17 cellular contexts compared by ENCODE assay signal in the genomic region with DNA sequence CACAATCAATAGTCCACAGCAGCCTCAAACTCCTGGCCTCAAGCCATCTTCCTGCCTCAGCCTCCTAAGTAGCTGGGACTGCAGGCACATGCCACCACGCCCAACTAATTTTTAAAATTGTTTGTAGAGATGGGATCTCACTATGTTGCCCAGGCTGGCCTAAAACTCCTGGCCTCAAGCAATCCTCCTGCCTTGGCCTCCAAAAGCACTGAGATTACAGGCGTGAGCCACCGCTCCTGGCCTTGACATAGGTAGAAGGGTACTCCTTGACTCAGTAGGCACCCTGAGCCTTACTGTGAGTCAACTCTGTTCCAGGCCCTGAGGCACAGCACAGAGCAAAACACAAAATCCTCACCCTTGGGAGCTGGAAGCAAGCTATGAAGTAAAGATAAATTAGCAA. TPM values are rescaled to one million over a fixed set of nuclear protein-coding genes. Genes with fewer than 3 reads are reported as not detected.
A peak's percentile ranks its signal among the peaks of the same experiment; 100 is the strongest.
DNase-seq lines count a peak whose midpoint lies in the region; ATAC-seq, FAIRE-seq and TF ChIP-seq lines count a peak whose summit lies in the region.
"Had no signal": no experiment of that assay in that cellular context is flagged by ENCODE, and none has a peak within 500 bp of the region (broad histone marks: within the 10 kb centered on the region; RNA-seq: fewer than 3 reads in every experiment).

No MANE protein-coding gene starts in this region.

- no peaks in the 10 kb centered on the region for H3K9me3 Mint-ChIP-seq in activated T-cell treated with anti-CD3 and anti-CD28 coated beads, Interleukin-2, amount 50 U/mL, for 24 hours
- no peaks in the 10 kb centered on the region for H3K9me3 Mint-ChIP-seq in activated T-cell treated with anti-CD3 and anti-CD28 coated beads, Interleukin-2, amount 50 U/mL, for 72 hours
- H3K9me3 Mint-ChIP-seq in neural crest cell: no peaks in the 10 kb centered on the region
- H3K9me3 Mint-ChIP-seq: CD4-positive, CD25-positive, alpha-beta regulatory T cell; HFFc6 had no signal

- no TSS peak for BruUV-seq in K562 (replicated peaks; lab: Mats Ljungman, UMichigan)

- FAIRE-seq in K562 (lab: Jason Lieb, UNC): no peak
- FAIRE-seq: GM19239, H1 had no signal

- no peak for ATAC-seq in activated T-cell treated with anti-CD3 and anti-CD28 coated beads, Interleukin-2, amount 50 U/mL, for 72 hours (replicated peaks in 1 of 2)
- ATAC-seq in K562 (no peak), GM19351 (IDR thresholded peaks at IDR 0.05; ENCODE audit: unreplicated experiment) (no peak)

- in situ Hi-C loops in K562 (cut with MboI): no loop called here

- H4K20me1 ChIP-seq in K562 (replicated peaks; ENCODE audit: control insufficient read depth, insufficient read depth, low read length): peaks cover 13% of the 10 kb centered on the region

- peaks cover 7% of the 10 kb centered on the region for H3K9me1 ChIP-seq in K562 (ENCODE audit: control insufficient read depth, insufficient read depth, low read length)

- H3K27ac ChIP-seq in K562 (ENCODE audit: extremely low read depth, low read depth, low read length): no peak overlapping the region
- H3K27ac ChIP-seq: BLaER1 treated with 17β-estradiol and CSF1 and Interleukin-3, amounts not matched to agents 10 nM and 100 nM had no signal

- H3K79me2 ChIP-seq in K562 (ENCODE audit: control insufficient read depth, insufficient read depth, low read length): peaks cover 57% of the 10 kb centered on the region

- CTCF ChIA-PET in K562 (lab: Yijun Ruan, JAX; ENCODE audit: low intra/inter-chr PET ratio): interaction anchor here (1.0 kb wide), 1 partner anchor 132 kb away, joined by 4 read pairs; no protein-coding TSS in a partner anchor

- H2AFZ ChIP-seq in K562 (ENCODE audit: low read depth, low read length): no peak overlapping the region

- POLR2A ChIA-PET in K562 (lab: Yijun Ruan, JAX): interaction anchor here (0.6 to 0.8 kb wide), 2 partner anchors 14 to 50 kb away, joined by 3 read pairs; no protein-coding TSS in a partner anchor

- H3K4me1 Mint-ChIP-seq in activated T-cell treated with anti-CD3 and anti-CD28 coated beads, Interleukin-2, amount 50 U/mL, for 24 hours (ENCODE audit: low read depth): peaks cover 27% of the 10 kb centered on the region
- peaks cover 34% of the 10 kb centered on the region for H3K4me1 Mint-ChIP-seq in activated T-cell treated with anti-CD3 and anti-CD28 coated beads, Interleukin-2, amount 50 U/mL, for 72 hours (ENCODE audit: low read depth)
- peaks cover 6% of the 10 kb centered on the region for H3K4me1 Mint-ChIP-seq in neural crest cell

- no peak for TF ChIP-seq CTCF in K562 (IDR thresholded peaks at IDR 0.05 in 2 of 3, conservative IDR thresholded peaks at IDR 0.05 in 1 of 3; ENCODE audit: insufficient read depth in 2 of 3, low read depth in 1 of 3, low read length in 3 of 3)
- TF ChIP-seq CTCF in neural crest cell (conservative IDR thresholded peaks at IDR 0.05): no peak

- H3K4me3 ChIP-seq in K562: no peak overlapping the region
- H3K4me3 ChIP-seq: BLaER1 treated with 17β-estradiol and CSF1 and Interleukin-3, amounts not matched to agents 10 nM and 100 nM; HAP-1 had no signal

- peak overlapping the region; percentile 33 for H3K27ac Mint-ChIP-seq in activated T-cell treated with anti-CD3 and anti-CD28 coated beads, Interleukin-2, amount 50 U/mL, for 24 hours
- H3K27ac Mint-ChIP-seq in activated T-cell treated with anti-CD3 and anti-CD28 coated beads, Interleukin-2, amount 50 U/mL, for 72 hours: no peak overlapping the region
- H3K27ac Mint-ChIP-seq in neural crest cell (ENCODE audit: unreplicated experiment): no peak overlapping the region

- no peak for DNase-seq in activated T-cell treated with anti-CD3 and anti-CD28 coated beads, Interleukin-2, amount 50 U/mL, for 24 hours
- DNase-seq in activated T-cell treated with anti-CD3 and anti-CD28 coated beads, Interleukin-2, amount 50 U/mL, for 72 hours: no peak
- DNase-seq in K562 (ENCODE audit: extremely low read depth in 1 of 4, low spot score in 3 of 4): no peak
- no peak for DNase-seq in neural crest cell (ENCODE audit: low read depth, low spot score)
- no peak for DNase-seq in LoVo (ENCODE audit: low spot score)
- DNase-seq: 8988T; ACHN; CD4-positive, CD25-positive, alpha-beta regulatory T cell; DMS53; GF-D8; HFFc6; IMR-90 had no signal

- TF ChIP-seq POLR2A in K562 (conservative IDR thresholded peaks at IDR 0.05): no peak

- H3K4me3 Mint-ChIP-seq in activated T-cell treated with anti-CD3 and anti-CD28 coated beads, Interleukin-2, amount 50 U/mL, for 24 hours: no peak overlapping the region
- no peak overlapping the region for H3K4me3 Mint-ChIP-seq in activated T-cell treated with anti-CD3 and anti-CD28 coated beads, Interleukin-2, amount 50 U/mL, for 72 hours
- peak overlapping the region; percentile 62 for H3K4me3 Mint-ChIP-seq in neural crest cell
- H3K4me3 Mint-ChIP-seq: HFFc6 had no signal

- H3K4me1 ChIP-seq in K562 (replicated peaks in 1 of 2; ENCODE audit: control insufficient read depth in 2 of 2, insufficient read depth in 2 of 2, low read length in 2 of 2): peaks cover 8 to 37% of the 10 kb centered on the region in 2 experiments; a peak in 3 of 5 replicates
- H3K4me1 ChIP-seq: HAP-1 had no signal

- H3K27me3 Mint-ChIP-seq in activated T-cell treated with anti-CD3 and anti-CD28 coated beads, Interleukin-2, amount 50 U/mL, for 24 hours: no peaks in the 10 kb centered on the region
- no peaks in the 10 kb centered on the region for H3K27me3 Mint-ChIP-seq in activated T-cell treated with anti-CD3 and anti-CD28 coated beads, Interleukin-2, amount 50 U/mL, for 72 hours (ENCODE audit: low read depth)
- no peaks in the 10 kb centered on the region for H3K27me3 Mint-ChIP-seq in neural crest cell (ENCODE audit: low read depth)
- H3K27me3 Mint-ChIP-seq: CD4-positive, CD25-positive, alpha-beta regulatory T cell had no signal

- no peak for TF ChIP-seq RAD21 in K562 (CRISPR knock-in tag; conservative IDR thresholded peaks at IDR 0.05 in 1 of 2, IDR thresholded peaks at IDR 0.05 in 1 of 2)

- H3K4me2 ChIP-seq in K562 (ENCODE audit: insufficient read depth, low read length): no peak overlapping the region
- H3K4me2 ChIP-seq: BLaER1 treated with 17β-estradiol and CSF1 and Interleukin-3, amounts not matched to agents 10 nM and 100 nM had no signal

- no peak for TF ChIP-seq EP300 in K562 (IDR thresholded peaks at IDR 0.05; ENCODE audit: low read length)

- H3K9me3 ChIP-seq in K562 (replicated peaks; ENCODE audit: control insufficient read depth, insufficient read depth, low read depth, low read length): no peaks in the 10 kb centered on the region
- H3K9me3 ChIP-seq: BLaER1 treated with 17β-estradiol and CSF1 and Interleukin-3, amounts not matched to agents 10 nM and 100 nM; HAP-1 had no signal

- H3K9ac ChIP-seq in K562 (ENCODE audit: insufficient read depth in 1 of 2, low read depth in 2 of 2, low read length in 2 of 2): no peak overlapping the region

- intact Hi-C loops in K562 (cut with micrococcal nuclease): loop anchor here (2.0 kb wide), 1 partner anchor 131 kb away; no protein-coding TSS in a partner anchor

- no peaks in the 10 kb centered on the region for H3K27me3 ChIP-seq in K562 (ENCODE audit: control insufficient read depth in 2 of 2, insufficient read depth in 2 of 2, low read length in 2 of 2)
- H3K27me3 ChIP-seq: BLaER1 treated with 17β-estradiol and CSF1 and Interleukin-3, amounts not matched to agents 10 nM and 100 nM had no signal

- 100% methylated on average over 3 of the region's 3 CpGs for WGBS in K562 (ENCODE audit: insufficient coverage, low coverage, missing lambda C conversion rate)

- H3K36me3 ChIP-seq in K562 (ENCODE audit: control insufficient read depth, insufficient read depth, low read length): peaks cover 92% of the 10 kb centered on the region

- peaks cover 91% of the 10 kb centered on the region for H3K36me3 Mint-ChIP-seq in activated T-cell treated with anti-CD3 and anti-CD28 coated beads, Interleukin-2, amount 50 U/mL, for 24 hours (ENCODE audit: low read depth)
- peaks cover 11 to 16% of the 10 kb centered on the region in 2 donors for H3K36me3 Mint-ChIP-seq in activated T-cell treated with anti-CD3 and anti-CD28 coated beads, Interleukin-2, amount 50 U/mL, for 72 hours (ENCODE audit: insufficient read depth in 2 of 2)
- H3K36me3 Mint-ChIP-seq in neural crest cell (ENCODE audit: low read depth): peaks cover 20% of the 10 kb centered on the region

RNA-seq across cellular contexts. Expression of a gene that starts 7.8 kb away (rescaled TPM):
- total RNA-seq in activated T-cell treated with anti-CD3 and anti-CD28 coated beads, Interleukin-2, amount 50 U/mL, for 72 hours: 10 to 100 TPM; 62.6 to 73.2 TPM
- total RNA-seq in K562 (2011; cell fraction: chromatin; rRNA removed; ENCODE audit: low replicate concordance): 399 and 932 TPM in 2 replicates
- total RNA-seq in K562 (2011; cell fraction: nucleolus; rRNA removed): 499 and 534 TPM in 2 replicates
- total RNA-seq in K562 (2011; cell fraction: nucleoplasm; rRNA removed): 285 and 332 TPM in 2 replicates
- total RNA-seq in K562 (2014; rRNA removed) (25.7 and 36.2 TPM in 2 replicates), K562 (2014; rRNA removed; fragmentation: Illumina TruSeq; extraction: Trizol) (30.0 and 40.3 TPM in 2 replicates), K562 (2015; rRNA removed; fragmentation: Illumina TruSeq; extraction: Trizol) (53.8 and 55.5 TPM in 2 replicates), K562 (2021) (107 and 126 TPM in 2 replicates), neural crest cell (127 and 138 TPM in 2 replicates)
- polyA plus RNA-seq in K562 (2011; rRNA removed) (88.4 and 110 TPM in 2 replicates), K562 (2014; fragmentation: Illumina TruSeq; extraction: Trizol) (66.6 and 67.0 TPM in 2 replicates), K562 (2014; fragmentation: Nextera tagmentation; extraction: Ambion mirVana) (1 to 10 TPM; 6.0 to 6.3 TPM), K562 (2014; rRNA removed) (78.0 and 80.9 TPM in 2 replicates)
- polyA plus RNA-seq in K562 (2011; cell fraction: cytosol; rRNA removed): 74.1 and 101 TPM in 2 replicates
- polyA plus RNA-seq in K562 (2011; cell fraction: nucleus; rRNA removed): 461 and 669 TPM in 2 replicates
- 50.2 and 61.0 TPM in 2 replicates for polyA plus RNA-seq in K562 (2012)
- 149 and 177 TPM in 2 replicates for polyA minus RNA-seq in K562 (2011; rRNA and poly(A)+ RNA removed)
- polyA minus RNA-seq in K562 (2011; cell fraction: cytosol; rRNA and poly(A)+ RNA removed): 90.2 and 132 TPM in 2 replicates
- 220 and 239 TPM in 2 replicates for polyA minus RNA-seq in K562 (2011; cell fraction: nucleus; rRNA and poly(A)+ RNA removed)

RNA-seq across cellular contexts. Expression of a gene that starts 18.6 kb away (rescaled TPM):
- 100 to 1,000 TPM; 131 to 134 TPM for total RNA-seq in activated T-cell treated with anti-CD3 and anti-CD28 coated beads, Interleukin-2, amount 50 U/mL, for 72 hours
- 38.3 and 82.0 TPM in 2 replicates for total RNA-seq in K562 (2011; cell fraction: chromatin; rRNA removed; ENCODE audit: low replicate concordance)
- total RNA-seq in K562 (2011; cell fraction: nucleolus; rRNA removed): 75.4 and 76.0 TPM in 2 replicates
- total RNA-seq in K562 (2011; cell fraction: nucleoplasm; rRNA removed): 75.5 and 81.6 TPM in 2 replicates
- total RNA-seq in K562 (2014; rRNA removed): 375 and 478 TPM in 2 replicates
- 97.4 and 105 TPM in 2 replicates for total RNA-seq in K562 (2014; rRNA removed; fragmentation: Illumina TruSeq; extraction: Trizol)
- 127 and 137 TPM in 2 replicates for total RNA-seq in K562 (2015; rRNA removed; fragmentation: Illumina TruSeq; extraction: Trizol)
- total RNA-seq in K562 (2021): 158 and 173 TPM in 2 replicates
- polyA plus RNA-seq in K562 (2011; rRNA removed): 137 and 153 TPM in 2 replicates
- polyA plus RNA-seq in K562 (2011; cell fraction: cytosol; rRNA removed): 153 and 204 TPM in 2 replicates
- 104 and 117 TPM in 2 replicates for polyA plus RNA-seq in K562 (2011; cell fraction: nucleus; rRNA removed)
- 208 and 221 TPM in 2 replicates for polyA plus RNA-seq in K562 (2012)
- polyA plus RNA-seq in K562 (2014; fragmentation: Illumina TruSeq; extraction: Trizol): 126 and 135 TPM in 2 replicates
- 10 to 100 TPM; 36.7 to 40.5 TPM for polyA plus RNA-seq in K562 (2014; fragmentation: Nextera tagmentation; extraction: Ambion mirVana)
- polyA plus RNA-seq in K562 (2014; rRNA removed): 487 and 512 TPM in 2 replicates
- 52.4 and 52.9 TPM in 2 replicates for polyA minus RNA-seq in K562 (2011; rRNA and poly(A)+ RNA removed)
- 32.0 and 35.9 TPM in 2 replicates for polyA minus RNA-seq in K562 (2011; cell fraction: cytosol; rRNA and poly(A)+ RNA removed)
- 18.3 and 22.5 TPM in 2 replicates for polyA minus RNA-seq in K562 (2011; cell fraction: nucleus; rRNA and poly(A)+ RNA removed)
- 233 and 246 TPM in 2 replicates for total RNA-seq in neural crest cell

RNA-seq across cellular contexts. Expression of a gene that starts 19.5 kb away (rescaled TPM):
- total RNA-seq in activated T-cell treated with anti-CD3 and anti-CD28 coated beads, Interleukin-2, amount 50 U/mL, for 72 hours: 1 to 10 TPM; 3.5 to 6.9 TPM
- total RNA-seq in K562 (2011; cell fraction: chromatin; rRNA removed; ENCODE audit: low replicate concordance): 11.4 and 40.7 TPM in 2 replicates
- total RNA-seq in K562 (2011; cell fraction: nucleolus; rRNA removed): 34.7 and 36.7 TPM in 2 replicates
- total RNA-seq in K562 (2011; cell fraction: nucleoplasm; rRNA removed): 15.4 and 18.0 TPM in 2 replicates
- total RNA-seq in K562 (2014; rRNA removed): 15.9 and 18.0 TPM in 2 replicates
- total RNA-seq in K562 (2014; rRNA removed; fragmentation: Illumina TruSeq; extraction: Trizol): 2.0 TPM in 2 replicates
- 6.0 and 6.2 TPM in 2 replicates for total RNA-seq in K562 (2015; rRNA removed; fragmentation: Illumina TruSeq; extraction: Trizol)
- total RNA-seq in K562 (2021): 16.8 and 17.3 TPM in 2 replicates
- 9.4 and 12.4 TPM in 2 replicates for polyA plus RNA-seq in K562 (2011; rRNA removed)
- polyA plus RNA-seq in K562 (2011; cell fraction: cytosol; rRNA removed): 21.1 and 44.6 TPM in 2 replicates
- 48.4 and 77.6 TPM in 2 replicates for polyA plus RNA-seq in K562 (2011; cell fraction: nucleus; rRNA removed)
- polyA plus RNA-seq in K562 (2012): 9.1 and 13.6 TPM in 2 replicates
- polyA plus RNA-seq in K562 (2014; fragmentation: Illumina TruSeq; extraction: Trizol): 3.6 and 9.1 TPM in 2 replicates
- 1 to 10 TPM in 1 of 2 experiments, under 1 TPM in 1; 0.23 to 1.3 TPM for polyA plus RNA-seq in K562 (2014; fragmentation: Nextera tagmentation; extraction: Ambion mirVana)
- polyA plus RNA-seq in K562 (2014; rRNA removed): 19.0 and 21.7 TPM in 2 replicates
- polyA minus RNA-seq in K562 (2011; rRNA and poly(A)+ RNA removed): 2.8 and 3.4 TPM in 2 replicates
- 7.5 and 10.9 TPM in 2 replicates for polyA minus RNA-seq in K562 (2011; cell fraction: cytosol; rRNA and poly(A)+ RNA removed)
- polyA minus RNA-seq in K562 (2011; cell fraction: nucleus; rRNA and poly(A)+ RNA removed): 10.2 and 10.4 TPM in 2 replicates
- 15.9 and 16.0 TPM in 2 replicates for total RNA-seq in neural crest cell

RNA-seq across cellular contexts. Expression of a gene that starts 21.4 kb away (rescaled TPM):
- total RNA-seq in activated T-cell treated with anti-CD3 and anti-CD28 coated beads, Interleukin-2, amount 50 U/mL, for 72 hours: 10 to 100 TPM; 42.6 to 43.7 TPM
- total RNA-seq in K562 (2011; cell fraction: chromatin; rRNA removed; ENCODE audit: low replicate concordance): 14.2 and 56.9 TPM in 2 replicates
- 50.0 and 64.0 TPM in 2 replicates for total RNA-seq in K562 (2011; cell fraction: nucleolus; rRNA removed)
- total RNA-seq in K562 (2011; cell fraction: nucleoplasm; rRNA removed): 23.1 and 31.1 TPM in 2 replicates
- total RNA-seq in K562 (2014; rRNA removed): 67.7 and 89.3 TPM in 2 replicates
- total RNA-seq in K562 (2014; rRNA removed; fragmentation: Illumina TruSeq; extraction: Trizol): 21.6 and 26.0 TPM in 2 replicates
- total RNA-seq in K562 (2015; rRNA removed; fragmentation: Illumina TruSeq; extraction: Trizol): 50.1 TPM in 2 replicates
- total RNA-seq in K562 (2021): 51.8 and 55.3 TPM in 2 replicates
- 63.5 and 79.5 TPM in 2 replicates for polyA plus RNA-seq in K562 (2011; rRNA removed)
- polyA plus RNA-seq in K562 (2011; cell fraction: cytosol; rRNA removed): 84.9 and 186 TPM in 2 replicates
- polyA plus RNA-seq in K562 (2011; cell fraction: nucleus; rRNA removed): 67.3 and 105 TPM in 2 replicates
- 61.4 and 90.6 TPM in 2 replicates for polyA plus RNA-seq in K562 (2012)
- 68.4 and 73.2 TPM in 2 replicates for polyA plus RNA-seq in K562 (2014; fragmentation: Illumina TruSeq; extraction: Trizol)
- polyA plus RNA-seq in K562 (2014; fragmentation: Nextera tagmentation; extraction: Ambion mirVana): 10 to 100 TPM in 1 of 2 experiments, 1 to 10 TPM in 1; 8.3 to 29.1 TPM
- polyA plus RNA-seq in K562 (2014; rRNA removed): 83.5 and 85.1 TPM in 2 replicates
- polyA minus RNA-seq in K562 (2011; rRNA and poly(A)+ RNA removed): 26.3 and 49.6 TPM in 2 replicates
- polyA minus RNA-seq in K562 (2011; cell fraction: cytosol; rRNA and poly(A)+ RNA removed): 25.6 and 35.6 TPM in 2 replicates
- polyA minus RNA-seq in K562 (2011; cell fraction: nucleus; rRNA and poly(A)+ RNA removed): 9.1 and 13.1 TPM in 2 replicates
- 72.5 and 75.9 TPM in 2 replicates for total RNA-seq in neural crest cell

RNA-seq across cellular contexts. Expression of a gene that starts 28.1 kb away (rescaled TPM):
- not detected for total RNA-seq in activated T-cell treated with anti-CD3 and anti-CD28 coated beads, Interleukin-2, amount 50 U/mL, for 72 hours
- not detected in 2 replicates for total RNA-seq in K562 (2011; cell fraction: chromatin; rRNA removed; ENCODE audit: low replicate concordance)
- not detected in 2 replicates for total RNA-seq in K562 (2011; cell fraction: nucleolus; rRNA removed)
- not detected in 2 replicates for total RNA-seq in K562 (2011; cell fraction: nucleoplasm; rRNA removed)
- not detected in 2 replicates for total RNA-seq in K562 (2014; rRNA removed)
- not detected in 2 replicates for total RNA-seq in K562 (2014; rRNA removed; fragmentation: Illumina TruSeq; extraction: Trizol)
- total RNA-seq in K562 (2015; rRNA removed; fragmentation: Illumina TruSeq; extraction: Trizol): not detected in 2 replicates
- total RNA-seq in K562 (2021): not detected in 2 replicates
- polyA plus RNA-seq in K562 (2011; rRNA removed): not detected in 2 replicates
- polyA plus RNA-seq in K562 (2011; cell fraction: cytosol; rRNA removed): not detected in 2 replicates
- not detected in 2 replicates for polyA plus RNA-seq in K562 (2011; cell fraction: nucleus; rRNA removed)
- polyA plus RNA-seq in K562 (2012): 0.91 TPM in 1 of 2 replicates, not detected in the other
- not detected in 2 replicates for polyA plus RNA-seq in K562 (2014; fragmentation: Illumina TruSeq; extraction: Trizol)
- polyA plus RNA-seq in K562 (2014; fragmentation: Nextera tagmentation; extraction: Ambion mirVana): not detected
- not detected in 2 replicates for polyA plus RNA-seq in K562 (2014; rRNA removed)
- polyA minus RNA-seq in K562 (2011; rRNA and poly(A)+ RNA removed): not detected in 2 replicates
- not detected in 2 replicates for polyA minus RNA-seq in K562 (2011; cell fraction: cytosol; rRNA and poly(A)+ RNA removed)
- not detected in 2 replicates for polyA minus RNA-seq in K562 (2011; cell fraction: nucleus; rRNA and poly(A)+ RNA removed)
- not detected in 2 replicates for total RNA-seq in neural crest cell
- total RNA-seq: CD4-positive, CD25-positive, alpha-beta regulatory T cell; H1; HFFc6; IMR-90 had no signal
- polyA plus RNA-seq: CD4-positive, CD25-positive, alpha-beta regulatory T cell; H1; IMR-90 had no signal
